1 cellular context compared by ENCODE assay signal in the genomic region with DNA sequence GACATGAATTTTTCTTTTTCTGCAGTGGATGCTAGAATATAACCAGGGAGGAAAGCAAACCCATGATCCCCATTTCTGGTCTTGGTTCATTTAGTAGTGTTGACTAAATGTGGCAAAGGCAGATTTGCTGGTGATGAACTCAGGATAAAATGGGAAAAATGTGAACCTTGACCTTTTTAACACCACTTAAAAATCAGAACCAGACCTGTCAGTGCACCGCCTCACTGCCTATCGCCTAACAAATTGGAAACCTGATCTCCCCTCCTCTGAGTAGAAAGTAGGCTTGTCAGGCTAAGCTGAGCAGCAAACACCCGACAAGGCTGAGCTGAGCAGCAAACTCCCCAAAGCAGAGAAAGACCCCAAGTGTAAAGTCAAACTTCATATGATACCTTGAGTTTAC.
TF ChIP-seq lines count a peak whose summit lies in the region.

No MANE protein-coding gene starts in this region.

TF ChIP-seq in WTC11, 78 proteins besides CTCF, POLR2A, EP300 and RAD21 (continued from another document):
- TF ChIP-seq, protein P1, sequence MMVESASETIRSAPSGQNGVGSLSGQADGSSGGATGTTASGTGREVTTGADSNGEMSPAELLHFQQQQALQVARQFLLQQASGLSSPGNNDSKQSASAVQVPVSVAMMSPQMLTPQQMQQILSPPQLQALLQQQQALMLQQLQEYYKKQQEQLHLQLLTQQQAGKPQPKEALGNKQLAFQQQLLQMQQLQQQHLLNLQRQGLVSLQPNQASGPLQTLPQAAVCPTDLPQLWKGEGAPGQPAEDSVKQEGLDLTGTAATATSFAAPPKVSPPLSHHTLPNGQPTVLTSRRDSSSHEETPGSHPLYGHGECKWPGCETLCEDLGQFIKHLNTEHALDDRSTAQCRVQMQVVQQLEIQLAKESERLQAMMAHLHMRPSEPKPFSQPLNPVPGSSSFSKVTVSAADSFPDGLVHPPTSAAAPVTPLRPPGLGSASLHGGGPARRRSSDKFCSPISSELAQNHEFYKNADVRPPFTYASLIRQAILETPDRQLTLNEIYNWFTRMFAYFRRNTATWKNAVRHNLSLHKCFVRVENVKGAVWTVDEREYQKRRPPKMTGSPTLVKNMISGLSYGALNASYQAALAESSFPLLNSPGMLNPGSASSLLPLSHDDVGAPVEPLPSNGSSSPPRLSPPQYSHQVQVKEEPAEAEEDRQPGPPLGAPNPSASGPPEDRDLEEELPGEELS (CRISPR knock-in tag; IDR thresholded peaks at IDR 0.05), result no peak
- TF ChIP-seq NR2C2 (CRISPR knock-in tag; IDR thresholded peaks at IDR 0.05), result no peak
